25 cellular contexts compared by ENCODE assay signal in the genomic region with DNA sequence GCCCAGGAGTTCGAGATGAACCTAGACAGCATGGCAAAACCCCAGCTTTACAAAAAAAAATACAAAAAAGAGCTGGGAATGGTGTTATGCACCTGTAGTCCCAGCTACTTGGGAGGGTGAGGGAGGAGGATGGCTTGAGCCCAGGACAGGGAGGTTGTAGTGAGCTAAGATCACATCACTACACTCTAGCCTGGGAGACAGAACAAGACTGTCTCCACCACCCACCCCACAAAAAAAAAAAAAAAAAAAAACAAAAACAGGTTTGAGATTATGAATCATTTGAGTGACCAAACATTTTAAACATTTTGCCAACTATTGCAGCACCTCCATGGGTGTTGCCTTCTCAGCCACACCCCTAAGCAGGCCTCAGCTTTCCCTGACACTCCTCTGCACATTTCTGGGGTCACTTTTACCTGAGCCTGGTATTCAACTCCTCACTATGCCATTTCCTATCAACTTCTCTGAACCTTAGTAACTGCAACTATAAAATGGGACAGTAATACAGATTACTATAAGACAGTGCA. TPM values are rescaled to one million over a fixed set of nuclear protein-coding genes. Genes with fewer than 3 reads are reported as not detected.
"Had no signal": no experiment of that assay in that cellular context is flagged by ENCODE, and none has a peak within 500 bp of the region (broad histone marks: within the 10 kb centered on the region; RNA-seq: fewer than 3 reads in every experiment).

No MANE protein-coding gene starts in this region.

- H3K4me1 ChIP-seq: heart right ventricle, psoas muscle, spleen, suprapubic skin, uterus had no signal

- H3K27ac ChIP-seq: heart right ventricle, neutrophil, psoas muscle, spleen, suprapubic skin, thyroid gland, upper lobe of left lung, uterus had no signal

- H3K36me3 ChIP-seq: heart right ventricle, neutrophil, spleen, suprapubic skin, thyroid gland, upper lobe of left lung, uterus had no signal

- H3K4me1 Mint-ChIP-seq: naive thymus-derived CD4-positive, alpha-beta T cell had no signal

- H3K27ac Mint-ChIP-seq: naive thymus-derived CD4-positive, alpha-beta T cell; nephron progenitor cell; stimulated activated naive B cell treated with anti-CD40 and anti-IgM and Interleukin-4, amounts not matched to agents 10 μg/mL and 1 μg/mL and 100 μg/mL, for 72 hours had no signal

- H3K4me3 Mint-ChIP-seq: naive thymus-derived CD4-positive, alpha-beta T cell; nephron progenitor cell; stimulated activated naive B cell treated with anti-CD40 and anti-IgM and Interleukin-4, amounts not matched to agents 10 μg/mL and 1 μg/mL and 100 μg/mL, for 72 hours had no signal

- H3K9me3 ChIP-seq: heart right ventricle, neutrophil, psoas muscle, spleen, suprapubic skin, thyroid gland, upper lobe of left lung, uterus had no signal

- H3K9me3 Mint-ChIP-seq: naive thymus-derived CD4-positive, alpha-beta T cell; nephron progenitor cell; stimulated activated naive B cell treated with anti-CD40 and anti-IgM and Interleukin-4, amounts not matched to agents 10 μg/mL and 1 μg/mL and 100 μg/mL, for 72 hours had no signal

- H3K27me3 Mint-ChIP-seq: naive thymus-derived CD4-positive, alpha-beta T cell; stimulated activated naive B cell treated with anti-CD40 and anti-IgM and Interleukin-4, amounts not matched to agents 10 μg/mL and 1 μg/mL and 100 μg/mL, for 72 hours had no signal

- FAIRE-seq: frontal cortex, islet of Langerhans had no signal

- H3K4me3 ChIP-seq: heart right ventricle, psoas muscle, spleen, suprapubic skin, thyroid gland, upper lobe of left lung, uterus had no signal

- H3K36me3 Mint-ChIP-seq: naive thymus-derived CD4-positive, alpha-beta T cell; stimulated activated naive B cell treated with anti-CD40 and anti-IgM and Interleukin-4, amounts not matched to agents 10 μg/mL and 1 μg/mL and 100 μg/mL, for 72 hours had no signal

- H3K27me3 ChIP-seq: heart right ventricle, neutrophil, spleen, suprapubic skin, thyroid gland, upper lobe of left lung, uterus had no signal

- ATAC-seq: heart right ventricle; naive thymus-derived CD4-positive, alpha-beta T cell; psoas muscle; sciatic nerve; stimulated activated naive B cell treated with anti-CD40 and anti-IgM and Interleukin-4, amounts not matched to agents 10 μg/mL and 1 μg/mL and 100 μg/mL, for 72 hours had no signal

- DNase-seq: effector memory CD4-positive, alpha-beta T cell; heart right ventricle; hypothalamus; kidney glomerular epithelial cell; naive thymus-derived CD4-positive, alpha-beta T cell; nephron progenitor cell; psoas muscle; spleen; stimulated activated CD4-positive, alpha-beta T cell treated with anti-CD3 and anti-CD28 coated beads, Interleukin-15, amount 100 ng/mL, for 24 hours; stimulated activated CD4-positive, alpha-beta T cell treated with anti-CD3 and anti-CD28 coated beads, Interleukin-1b, Interleukin-23, amount 100 ng/mL, for 48 hours; stimulated activated CD4-positive, alpha-beta T cell treated with anti-CD3 and anti-CD28 coated beads, Interleukin-4, amount 100 ng/mL, for 24 hours; stimulated activated naive B cell treated with anti-CD40 and anti-IgM and Interleukin-4, amounts not matched to agents 10 μg/mL and 1 μg/mL and 100 μg/mL, for 72 hours; upper lobe of left lung; uterus had no signal

RNA-seq across cellular contexts. Expression of gene IL5RA, which starts 41.8 kb away (rescaled TPM):
- total RNA-seq: fibroblast of lung, lung microvascular endothelial cell, mesenteric fat pad, osteoblast, skeletal muscle tissue had no signal
- polyA plus RNA-seq: fibroblast of lung; naive thymus-derived CD4-positive, alpha-beta T cell had no signal
